In the genomic region with DNA sequence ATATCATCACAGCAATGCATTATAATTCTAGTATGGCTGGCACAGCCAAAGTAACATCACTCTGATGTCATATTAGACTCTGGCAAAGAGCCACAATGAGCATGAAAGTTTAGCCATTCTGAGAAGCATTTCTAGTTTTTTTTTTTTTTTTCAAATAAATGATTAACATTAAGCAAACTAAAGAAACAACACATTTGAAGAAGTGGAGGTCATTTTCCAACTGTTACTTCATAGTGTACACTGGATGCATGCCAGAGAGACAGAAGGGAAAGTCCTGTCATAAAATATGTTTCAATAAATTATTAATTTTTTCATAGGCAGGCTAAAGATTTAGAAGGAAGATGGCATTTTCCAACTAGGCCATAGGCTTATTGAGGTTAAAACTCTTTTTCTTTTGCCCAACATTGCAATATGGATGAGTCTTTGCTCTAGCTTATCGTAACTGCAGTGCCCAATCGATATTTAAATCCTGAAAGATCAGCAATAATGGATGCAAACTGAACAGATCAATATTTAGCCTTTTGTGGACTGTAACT, we compare ENCODE assay signal across 1 cellular context.
TF ChIP-seq lines count a peak whose summit lies in the region.

No MANE protein-coding gene starts in this region.

TF ChIP-seq in HepG2, 621 proteins besides CTCF, POLR2A, EP300 and RAD21 (continued from another document):
- TF ChIP-seq PAF1 (CRISPR knock-in tag; IDR thresholded peaks at IDR 0.05) (no peak), EHMT2 (IDR thresholded peaks at IDR 0.05; ENCODE audit: borderline replicate concordance, low read depth, low read length) (peak; percentile 66; the same call in 1 of the 2 replicates), TCF7 (IDR thresholded peaks at IDR 0.05; ENCODE audit: low read depth) (peak; percentile 29; the same call in 1 of the 2 replicates), ZFAT (CRISPR knock-in tag; conservative IDR thresholded peaks at IDR 0.05) (no peak), NR2C2 (CRISPR knock-in tag; IDR thresholded peaks at IDR 0.05; ENCODE audit: borderline replicate concordance) (peak; percentile 27; the same call in 1 of the 2 replicates), SOX6 (IDR thresholded peaks at IDR 0.05) (no peak), SOX6 (CRISPR knock-in tag; IDR thresholded peaks at IDR 0.05) (peak; percentile 89), CREB1 (IDR thresholded peaks at IDR 0.05) (peak; percentile 70), CREB1 (CRISPR knock-in tag; IDR thresholded peaks at IDR 0.05) (peak; percentile 89), SMAD1 (CRISPR knock-in tag; IDR thresholded peaks at IDR 0.05; ENCODE audit: borderline replicate concordance, low read depth) (no peak), SOX5 (CRISPR knock-in tag; IDR thresholded peaks at IDR 0.05; ENCODE audit: borderline replicate concordance) (peak; percentile 55), POGZ (CRISPR knock-in tag; IDR thresholded peaks at IDR 0.05) (peak; percentile 90), ARNT2 (CRISPR knock-in tag; IDR thresholded peaks at IDR 0.05; ENCODE audit: low read depth) (no peak), HNRNPL (IDR thresholded peaks at IDR 0.05; ENCODE audit: low read depth, low read length) (no peak), SPEN (CRISPR knock-in tag; IDR thresholded peaks at IDR 0.05; ENCODE audit: low read depth) (no peak), NCOA2 (CRISPR knock-in tag; IDR thresholded peaks at IDR 0.05) (peak; percentile 72; the same call in 1 of the 2 replicates), KLF11 (CRISPR knock-in tag; IDR thresholded peaks at IDR 0.05) (no peak), CEBPB (IDR thresholded peaks at IDR 0.05; ENCODE audit: borderline replicate concordance, low read depth, low read length) (peak; percentile 83; the same call in 1 of the 2 replicates), ATM (IDR thresholded peaks at IDR 0.05; ENCODE audit: borderline replicate concordance) (no peak), FOXA3 (CRISPR knock-in tag; IDR thresholded peaks at IDR 0.05) (peak; percentile 85), SRF (IDR thresholded peaks at IDR 0.05; ENCODE audit: low read depth, low read length) (0 out of 2 replicates have a peak, but pooled peaks have one; percentile 10), SIX1 (CRISPR knock-in tag; IDR thresholded peaks at IDR 0.05; ENCODE audit: borderline replicate concordance) (peak; percentile 46; the same call in 1 of the 2 replicates), GATAD2A (CRISPR knock-in tag; IDR thresholded peaks at IDR 0.05) (peak; percentile 91), CREM (IDR thresholded peaks at IDR 0.05) (peak; percentile 84), CREM (CRISPR knock-in tag; IDR thresholded peaks at IDR 0.05) (no peak), ZNF563 (CRISPR knock-in tag; IDR thresholded peaks at IDR 0.05) (no peak), SALL1 (CRISPR knock-in tag; IDR thresholded peaks at IDR 0.05) (peak; percentile 69), NR2F1 (CRISPR knock-in tag; IDR thresholded peaks at IDR 0.05) (peak in 1 of 2 experiments; percentile 40; a peak in 2 of 4 replicates), SMARCC2 (IDR thresholded peaks at IDR 0.05) (0 out of 2 replicates have a peak, but pooled peaks have one; percentile 52), FOXK1 (CRISPR knock-in tag; IDR thresholded peaks at IDR 0.05; ENCODE audit: borderline replicate concordance, low read depth) (0 out of 2 replicates have a peak, but pooled peaks have one; percentile 28), CBX1 (IDR thresholded peaks at IDR 0.05; ENCODE audit: low read depth) (no peak), NR2F2 (IDR thresholded peaks at IDR 0.05; ENCODE audit: borderline replicate concordance, low read depth) (no peak), ATF7 (IDR thresholded peaks at IDR 0.05) (peak; percentile 35; the same call in 1 of the 2 replicates), ATF7 (CRISPR knock-in tag; IDR thresholded peaks at IDR 0.05) (no peak), ZNF607 (CRISPR knock-in tag; IDR thresholded peaks at IDR 0.05; ENCODE audit: borderline replicate concordance) (no peak), NR2F6 (IDR thresholded peaks at IDR 0.05) (peak; percentile 68), NR2F6 (CRISPR knock-in tag; IDR thresholded peaks at IDR 0.05) (no peak), HMG20A (CRISPR knock-in tag; IDR thresholded peaks at IDR 0.05; ENCODE audit: borderline replicate concordance) (peak; percentile 78), FOXA1 (IDR thresholded peaks at IDR 0.05) (no peak), FOXA1 (CRISPR knock-in tag; IDR thresholded peaks at IDR 0.05) (peak; percentile 62)
- TF ChIP-seq, protein P1, sequence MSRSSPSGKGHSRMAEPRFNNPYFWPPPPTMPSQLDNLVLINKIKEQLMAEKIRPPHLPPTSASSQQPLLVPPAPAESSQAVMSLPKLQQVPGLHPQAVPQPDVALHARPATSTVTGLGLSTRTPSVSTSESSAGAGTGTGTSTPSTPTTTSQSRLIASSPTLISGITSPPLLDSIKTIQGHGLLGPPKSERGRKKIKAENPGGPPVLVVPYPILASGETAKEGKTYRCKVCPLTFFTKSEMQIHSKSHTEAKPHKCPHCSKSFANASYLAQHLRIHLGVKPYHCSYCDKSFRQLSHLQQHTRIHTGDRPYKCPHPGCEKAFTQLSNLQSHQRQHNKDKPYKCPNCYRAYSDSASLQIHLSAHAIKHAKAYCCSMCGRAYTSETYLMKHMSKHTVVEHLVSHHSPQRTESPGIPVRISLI (CRISPR knock-in tag; IDR thresholded peaks at IDR 0.05; ENCODE audit: borderline replicate concordance) = peak; percentile 94
- TF ChIP-seq, protein P2, sequence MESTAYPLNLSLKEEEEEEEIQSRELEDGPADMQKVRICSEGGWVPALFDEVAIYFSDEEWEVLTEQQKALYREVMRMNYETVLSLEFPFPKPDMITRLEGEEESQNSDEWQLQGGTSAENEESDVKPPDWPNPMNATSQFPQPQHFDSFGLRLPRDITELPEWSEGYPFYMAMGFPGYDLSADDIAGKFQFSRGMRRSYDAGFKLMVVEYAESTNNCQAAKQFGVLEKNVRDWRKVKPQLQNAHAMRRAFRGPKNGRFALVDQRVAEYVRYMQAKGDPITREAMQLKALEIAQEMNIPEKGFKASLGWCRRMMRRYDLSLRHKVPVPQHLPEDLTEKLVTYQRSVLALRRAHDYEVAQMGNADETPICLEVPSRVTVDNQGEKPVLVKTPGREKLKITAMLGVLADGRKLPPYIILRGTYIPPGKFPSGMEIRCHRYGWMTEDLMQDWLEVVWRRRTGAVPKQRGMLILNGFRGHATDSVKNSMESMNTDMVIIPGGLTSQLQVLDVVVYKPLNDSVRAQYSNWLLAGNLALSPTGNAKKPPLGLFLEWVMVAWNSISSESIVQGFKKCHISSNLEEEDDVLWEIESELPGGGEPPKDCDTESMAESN (CRISPR knock-in tag; conservative IDR thresholded peaks at IDR 0.05) = no peak
- TF ChIP-seq, protein P3, sequence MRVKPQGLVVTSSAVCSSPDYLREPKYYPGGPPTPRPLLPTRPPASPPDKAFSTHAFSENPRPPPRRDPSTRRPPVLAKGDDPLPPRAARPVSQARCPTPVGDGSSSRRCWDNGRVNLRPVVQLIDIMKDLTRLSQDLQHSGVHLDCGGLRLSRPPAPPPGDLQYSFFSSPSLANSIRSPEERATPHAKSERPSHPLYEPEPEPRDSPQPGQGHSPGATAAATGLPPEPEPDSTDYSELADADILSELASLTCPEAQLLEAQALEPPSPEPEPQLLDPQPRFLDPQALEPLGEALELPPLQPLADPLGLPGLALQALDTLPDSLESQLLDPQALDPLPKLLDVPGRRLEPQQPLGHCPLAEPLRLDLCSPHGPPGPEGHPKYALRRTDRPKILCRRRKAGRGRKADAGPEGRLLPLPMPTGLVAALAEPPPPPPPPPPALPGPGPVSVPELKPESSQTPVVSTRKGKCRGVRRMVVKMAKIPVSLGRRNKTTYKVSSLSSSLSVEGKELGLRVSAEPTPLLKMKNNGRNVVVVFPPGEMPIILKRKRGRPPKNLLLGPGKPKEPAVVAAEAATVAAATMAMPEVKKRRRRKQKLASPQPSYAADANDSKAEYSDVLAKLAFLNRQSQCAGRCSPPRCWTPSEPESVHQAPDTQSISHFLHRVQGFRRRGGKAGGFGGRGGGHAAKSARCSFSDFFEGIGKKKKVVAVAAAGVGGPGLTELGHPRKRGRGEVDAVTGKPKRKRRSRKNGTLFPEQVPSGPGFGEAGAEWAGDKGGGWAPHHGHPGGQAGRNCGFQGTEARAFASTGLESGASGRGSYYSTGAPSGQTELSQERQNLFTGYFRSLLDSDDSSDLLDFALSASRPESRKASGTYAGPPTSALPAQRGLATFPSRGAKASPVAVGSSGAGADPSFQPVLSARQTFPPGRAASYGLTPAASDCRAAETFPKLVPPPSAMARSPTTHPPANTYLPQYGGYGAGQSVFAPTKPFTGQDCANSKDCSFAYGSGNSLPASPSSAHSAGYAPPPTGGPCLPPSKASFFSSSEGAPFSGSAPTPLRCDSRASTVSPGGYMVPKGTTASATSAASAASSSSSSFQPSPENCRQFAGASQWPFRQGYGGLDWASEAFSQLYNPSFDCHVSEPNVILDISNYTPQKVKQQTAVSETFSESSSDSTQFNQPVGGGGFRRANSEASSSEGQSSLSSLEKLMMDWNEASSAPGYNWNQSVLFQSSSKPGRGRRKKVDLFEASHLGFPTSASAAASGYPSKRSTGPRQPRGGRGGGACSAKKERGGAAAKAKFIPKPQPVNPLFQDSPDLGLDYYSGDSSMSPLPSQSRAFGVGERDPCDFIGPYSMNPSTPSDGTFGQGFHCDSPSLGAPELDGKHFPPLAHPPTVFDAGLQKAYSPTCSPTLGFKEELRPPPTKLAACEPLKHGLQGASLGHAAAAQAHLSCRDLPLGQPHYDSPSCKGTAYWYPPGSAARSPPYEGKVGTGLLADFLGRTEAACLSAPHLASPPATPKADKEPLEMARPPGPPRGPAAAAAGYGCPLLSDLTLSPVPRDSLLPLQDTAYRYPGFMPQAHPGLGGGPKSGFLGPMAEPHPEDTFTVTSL (CRISPR knock-in tag; IDR thresholded peaks at IDR 0.05; ENCODE audit: borderline replicate concordance) = peak; percentile 90; the same call in 1 of the 2 replicates
- TF ChIP-seq, protein P4, sequence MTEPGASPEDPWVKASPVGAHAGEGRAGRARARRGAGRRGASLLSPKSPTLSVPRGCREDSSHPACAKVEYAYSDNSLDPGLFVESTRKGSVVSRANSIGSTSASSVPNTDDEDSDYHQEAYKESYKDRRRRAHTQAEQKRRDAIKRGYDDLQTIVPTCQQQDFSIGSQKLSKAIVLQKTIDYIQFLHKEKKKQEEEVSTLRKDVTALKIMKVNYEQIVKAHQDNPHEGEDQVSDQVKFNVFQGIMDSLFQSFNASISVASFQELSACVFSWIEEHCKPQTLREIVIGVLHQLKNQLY (CRISPR knock-in tag; IDR thresholded peaks at IDR 0.05) = no peak
- TF ChIP-seq, protein P5, sequence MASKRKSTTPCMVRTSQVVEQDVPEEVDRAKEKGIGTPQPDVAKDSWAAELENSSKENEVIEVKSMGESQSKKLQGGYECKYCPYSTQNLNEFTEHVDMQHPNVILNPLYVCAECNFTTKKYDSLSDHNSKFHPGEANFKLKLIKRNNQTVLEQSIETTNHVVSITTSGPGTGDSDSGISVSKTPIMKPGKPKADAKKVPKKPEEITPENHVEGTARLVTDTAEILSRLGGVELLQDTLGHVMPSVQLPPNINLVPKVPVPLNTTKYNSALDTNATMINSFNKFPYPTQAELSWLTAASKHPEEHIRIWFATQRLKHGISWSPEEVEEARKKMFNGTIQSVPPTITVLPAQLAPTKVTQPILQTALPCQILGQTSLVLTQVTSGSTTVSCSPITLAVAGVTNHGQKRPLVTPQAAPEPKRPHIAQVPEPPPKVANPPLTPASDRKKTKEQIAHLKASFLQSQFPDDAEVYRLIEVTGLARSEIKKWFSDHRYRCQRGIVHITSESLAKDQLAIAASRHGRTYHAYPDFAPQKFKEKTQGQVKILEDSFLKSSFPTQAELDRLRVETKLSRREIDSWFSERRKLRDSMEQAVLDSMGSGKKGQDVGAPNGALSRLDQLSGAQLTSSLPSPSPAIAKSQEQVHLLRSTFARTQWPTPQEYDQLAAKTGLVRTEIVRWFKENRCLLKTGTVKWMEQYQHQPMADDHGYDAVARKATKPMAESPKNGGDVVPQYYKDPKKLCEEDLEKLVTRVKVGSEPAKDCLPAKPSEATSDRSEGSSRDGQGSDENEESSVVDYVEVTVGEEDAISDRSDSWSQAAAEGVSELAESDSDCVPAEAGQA (IDR thresholded peaks at IDR 0.05; ENCODE audit: low read depth) = peak; percentile 73
- TF ChIP-seq, protein P5 (CRISPR knock-in tag; IDR thresholded peaks at IDR 0.05; ENCODE audit: borderline replicate concordance) = no peak
